In the genomic region with DNA sequence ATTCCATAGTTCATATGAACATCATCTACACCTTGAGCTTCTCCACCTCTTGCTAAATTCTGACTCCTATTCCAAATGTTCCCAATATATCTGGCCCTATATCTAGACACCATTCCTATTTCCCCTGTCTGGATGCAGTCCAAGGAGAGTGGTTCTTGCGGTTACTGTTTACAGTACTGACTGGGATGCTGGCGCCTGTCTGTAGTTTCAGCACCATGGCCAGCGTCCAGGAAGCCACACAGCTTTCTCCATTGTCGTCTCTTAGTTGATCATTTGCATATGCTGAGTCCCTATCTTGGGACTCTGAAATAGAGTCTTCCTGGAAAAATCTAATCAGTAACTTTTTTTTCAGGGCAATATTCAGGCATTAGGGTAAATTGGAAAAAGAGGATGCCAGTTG, we compare ENCODE assay signal across 9 cellular contexts. TPM values are rescaled to one million over a fixed set of nuclear protein-coding genes. Genes with fewer than 3 reads are reported as not detected.
A peak's percentile ranks its signal among the peaks of the same experiment; 100 is the strongest.
DNase-seq lines count a peak whose midpoint lies in the region; ATAC-seq lines count a peak whose summit lies in the region.
"Had no signal": no experiment of that assay in that cellular context is flagged by ENCODE, and none has a peak within 500 bp of the region (broad histone marks: within the 10 kb centered on the region; RNA-seq: fewer than 3 reads in every experiment).

No MANE protein-coding gene starts in this region.

- peaks cover 22% of the 10 kb centered on the region for H3K27me3 Mint-ChIP-seq in activated CD8-positive, alpha-beta memory T cell treated with anti-CD3 and anti-CD28 coated beads, Interleukin-2, amount 10 ng/mL, durations not matched to agents 7 days and 5 days

- CTCF ChIA-PET in activated CD8-positive, alpha-beta memory T cell treated with anti-CD3 and anti-CD28 coated beads, Interleukin-2, amount 10 ng/mL, durations not matched to agents 7 days and 5 days (lab: Charles Lee): interaction anchor here (1.0 to 1.1 kb wide), 2 partner anchors 36 to 599 kb away, joined by 3 to 6 read pairs; no protein-coding TSS in a partner anchor

- DNase-seq in GM19238 (ENCODE audit: insufficient read length, low spot score): peak; percentile 45
- peak; percentile 39 for DNase-seq in NCI-H460 (ENCODE audit: extremely low read depth, low read depth)
- DNase-seq in activated CD8-positive, alpha-beta memory T cell treated with anti-CD3 and anti-CD28 coated beads, Interleukin-2, amount 10 ng/mL, durations not matched to agents 7 days and 5 days: peak; percentile 79
- peak; percentile 3 for DNase-seq in foreskin melanocyte
- DNase-seq in stimulated activated CD4-positive, alpha-beta T cell treated with anti-CD3 and anti-CD28 coated beads, Interleukin-15, amount 100 ng/mL, for 48 hours (ENCODE audit: low read depth in 2 of 2): peak; percentile 22 to 42
- no peak for DNase-seq in SKM-1 (lab: John Stamatoyannopoulos, UW; ENCODE audit: unreplicated experiment)

- no peak overlapping the region for H3K4me3 Mint-ChIP-seq in activated CD8-positive, alpha-beta memory T cell treated with anti-CD3 and anti-CD28 coated beads, Interleukin-2, amount 10 ng/mL, durations not matched to agents 7 days and 5 days
- H3K4me3 Mint-ChIP-seq: IgD-negative memory B cell had no signal

- H3K36me3 Mint-ChIP-seq in activated CD8-positive, alpha-beta memory T cell treated with anti-CD3 and anti-CD28 coated beads, Interleukin-2, amount 10 ng/mL, durations not matched to agents 7 days and 5 days: no peaks in the 10 kb centered on the region
- H3K36me3 Mint-ChIP-seq: IgD-negative memory B cell had no signal

- ATAC-seq in activated CD8-positive, alpha-beta memory T cell treated with anti-CD3 and anti-CD28 coated beads, Interleukin-2, amount 10 ng/mL, durations not matched to agents 7 days and 5 days: peak; percentile 43
- ATAC-seq in HG03342 (IDR thresholded peaks at IDR 0.05; ENCODE audit: unreplicated experiment) (no peak), HG03442 (IDR thresholded peaks at IDR 0.05; ENCODE audit: unreplicated experiment) (no peak)

- peaks cover 41% of the 10 kb centered on the region for H3K4me1 Mint-ChIP-seq in activated CD8-positive, alpha-beta memory T cell treated with anti-CD3 and anti-CD28 coated beads, Interleukin-2, amount 10 ng/mL, durations not matched to agents 7 days and 5 days

- H3K9me3 Mint-ChIP-seq in activated CD8-positive, alpha-beta memory T cell treated with anti-CD3 and anti-CD28 coated beads, Interleukin-2, amount 10 ng/mL, durations not matched to agents 7 days and 5 days (ENCODE audit: low read depth): no peaks in the 10 kb centered on the region

- H3K27ac Mint-ChIP-seq in activated CD8-positive, alpha-beta memory T cell treated with anti-CD3 and anti-CD28 coated beads, Interleukin-2, amount 10 ng/mL, durations not matched to agents 7 days and 5 days: no peak overlapping the region
- H3K27ac Mint-ChIP-seq: IgD-negative memory B cell had no signal

RNA-seq across cellular contexts. Expression of a gene that starts 14.9 kb away (rescaled TPM):
- total RNA-seq in NCI-H460 (2014; rRNA removed; shearing (Covaris generic)): not detected in 2 replicates
- not detected in 2 replicates for polyA plus RNA-seq in NCI-H460 (2014; cell fraction: nucleus; rRNA removed)
- total RNA-seq in activated CD8-positive, alpha-beta memory T cell treated with anti-CD3 and anti-CD28 coated beads, Interleukin-2, amount 10 ng/mL, durations not matched to agents 7 days and 5 days: 1 to 10 TPM; 1.4 to 6.8 TPM

RNA-seq across cellular contexts. Expression of a gene that starts 44.4 kb away (rescaled TPM):
- total RNA-seq in NCI-H460 (2014; rRNA removed; shearing (Covaris generic)): 0.17 TPM in 1 of 2 replicates, not detected in the other
- polyA plus RNA-seq in NCI-H460 (2014; cell fraction: nucleus; rRNA removed): not detected in 2 replicates
- under 1 TPM in 1 of 2 experiments, not detected in 1; 0.61 TPM for total RNA-seq in activated CD8-positive, alpha-beta memory T cell treated with anti-CD3 and anti-CD28 coated beads, Interleukin-2, amount 10 ng/mL, durations not matched to agents 7 days and 5 days
- polyA plus RNA-seq: IgD-negative memory B cell had no signal

RNA-seq across cellular contexts. Expression of a gene that starts 53.9 kb away (rescaled TPM):
- total RNA-seq in NCI-H460 (2014; rRNA removed; shearing (Covaris generic)): 6.2 and 8.2 TPM in 2 replicates
- 4.4 and 8.5 TPM in 2 replicates for polyA plus RNA-seq in NCI-H460 (2014; cell fraction: nucleus; rRNA removed)
- 1 to 10 TPM; 6.3 to 7.2 TPM for total RNA-seq in activated CD8-positive, alpha-beta memory T cell treated with anti-CD3 and anti-CD28 coated beads, Interleukin-2, amount 10 ng/mL, durations not matched to agents 7 days and 5 days
- polyA plus RNA-seq: IgD-negative memory B cell had no signal

RNA-seq across cellular contexts. Expression of a gene that starts 56.1 kb away (rescaled TPM):
- total RNA-seq in NCI-H460 (2014; rRNA removed; shearing (Covaris generic)): not detected in 2 replicates
- not detected in 2 replicates for polyA plus RNA-seq in NCI-H460 (2014; cell fraction: nucleus; rRNA removed)
- under 1 TPM in 1 of 2 experiments, not detected in 1; 0.14 TPM for total RNA-seq in activated CD8-positive, alpha-beta memory T cell treated with anti-CD3 and anti-CD28 coated beads, Interleukin-2, amount 10 ng/mL, durations not matched to agents 7 days and 5 days
